25 cellular contexts compared by ENCODE assay signal in the genomic region with DNA sequence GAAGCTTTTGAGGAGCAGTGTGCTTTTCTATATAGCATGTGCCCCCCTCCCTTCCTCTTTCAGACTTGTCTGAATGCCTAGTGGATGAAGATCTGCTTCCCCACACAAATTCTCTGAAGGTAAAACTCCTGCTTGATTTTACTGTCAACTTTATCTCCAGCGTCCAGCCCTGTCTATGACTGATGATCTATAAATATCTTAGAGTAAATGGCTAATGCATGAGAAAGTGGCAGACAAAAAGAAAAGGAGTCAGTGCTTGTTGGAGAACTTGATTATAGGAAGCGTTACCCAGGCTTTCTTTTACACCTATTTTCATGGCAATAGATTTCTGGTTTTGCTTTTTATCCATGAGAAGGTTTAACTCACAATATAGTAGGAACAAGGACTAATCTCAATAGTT.
DNase-seq lines count a peak whose midpoint lies in the region; ATAC-seq and TF ChIP-seq lines count a peak whose summit lies in the region.
"Had no signal": no experiment of that assay in that cellular context is flagged by ENCODE, and none has a peak within 500 bp of the region (broad histone marks: within the 10 kb centered on the region; RNA-seq: fewer than 3 reads in every experiment).

No MANE protein-coding gene starts in this region.

- H3K27ac ChIP-seq in heart left ventricle (no peak overlapping the region), left ventricle myocardium inferior (replicated peaks) (no peak overlapping the region), esophagus squamous epithelium (peak overlapping the region in 3 of 4 donors; percentile 24 to 63 (median 38)), tibial nerve (no peak overlapping the region)
- H3K27ac ChIP-seq: 22Rv1, RWPE1, SK-N-MC had no signal

- DNase-seq in DMS53 (lab: John Stamatoyannopoulos, UW) (peak; percentile 64), DMS53 treated with DMSO at 0.1 percent for 48 hours (lab: John Stamatoyannopoulos, UW; ENCODE audit: unreplicated experiment) (no peak), heart left ventricle (no peak), left ventricle myocardium inferior (no peak), esophagus squamous epithelium (lab: John Stamatoyannopoulos, UW) (no peak), tibial nerve (ENCODE audit: low spot score in 2 of 2) (no peak)
- DNase-seq in activated naive CD4-positive, alpha-beta T cell treated with Interleukin-2 at 50 U/mL for 16 hours = no peak
- DNase-seq: ACHN; BE2C; CD8-positive, alpha-beta memory T cell; H9; HFFc6; IMR-90; KG1; MM.1S; NCI-H1694 treated with DMSO at 0.1 percent for 48 hours; NCI-H446; NCI-H524 treated with DMSO at 0.1 percent for 48 hours; SIG-M5 had no signal

- intact Hi-C loops in heart left ventricle (cut with DNase I) = no loop called here
- intact Hi-C loops in left ventricle myocardium inferior (cut with micrococcal nuclease) = no loop called here
- intact Hi-C loops in esophagus squamous epithelium (cut with DNase I) = no loop called here

- H3K4me1 ChIP-seq in heart left ventricle = peaks cover 0 to 2% (median 0%) of the 10 kb centered on the region in 12 donors
- H3K4me1 ChIP-seq in left ventricle myocardium inferior = peaks cover 6% of the 10 kb centered on the region
- H3K4me1 ChIP-seq in esophagus squamous epithelium = peaks cover 0 to 26% (median 4%) of the 10 kb centered on the region in 3 donors
- no peaks in the 10 kb centered on the region for H3K4me1 ChIP-seq in tibial nerve
- H3K4me1 ChIP-seq: BE2C had no signal

- H3K36me3 ChIP-seq in heart left ventricle (no peaks in the 10 kb centered on the region), left ventricle myocardium inferior (no peaks in the 10 kb centered on the region), esophagus squamous epithelium (no peaks in the 10 kb centered on the region), tibial nerve (no peaks in the 10 kb centered on the region)
- H3K36me3 ChIP-seq: BE2C had no signal

- no peak overlapping the region for H3K4me3 ChIP-seq in heart left ventricle
- H3K4me3 ChIP-seq in left ventricle myocardium inferior = no peak overlapping the region
- H3K4me3 ChIP-seq in esophagus squamous epithelium = no peak overlapping the region
- H3K4me3 ChIP-seq in tibial nerve = no peak overlapping the region
- H3K4me3 ChIP-seq: GM23338, SK-N-MC had no signal

- no peak for TF ChIP-seq EP300 in tibial nerve (IDR thresholded peaks at IDR 0.05)

- ATAC-seq in heart left ventricle = peak in 3 of 4 donors; percentile 36 to 75 (median 49)
- ATAC-seq in HG03342 (IDR thresholded peaks at IDR 0.05; ENCODE audit: unreplicated experiment) = no peak
- ATAC-seq: GM23338, Panc1 had no signal

- no peaks in the 10 kb centered on the region for H3K9me3 ChIP-seq in heart left ventricle
- no peaks in the 10 kb centered on the region for H3K9me3 ChIP-seq in left ventricle myocardium inferior (replicated peaks)
- no peaks in the 10 kb centered on the region for H3K9me3 ChIP-seq in esophagus squamous epithelium
- no peaks in the 10 kb centered on the region for H3K9me3 ChIP-seq in tibial nerve
- H3K9me3 ChIP-seq: BE2C had no signal

- TF ChIP-seq POLR2A in heart left ventricle (IDR thresholded peaks at IDR 0.05) = no peak
- no peak for TF ChIP-seq POLR2A in esophagus squamous epithelium (IDR thresholded peaks at IDR 0.05)
- no peak for TF ChIP-seq POLR2A in tibial nerve (IDR thresholded peaks at IDR 0.05)

- WGBS in heart left ventricle, 4 donors = 32 to 50% (median 46%) methylated on average over 2 of the region's 2 CpGs
- WGBS in esophagus squamous epithelium, 2 donors = 59 to 69% methylated on average over 2 of the region's 2 CpGs
- 80 to 86% methylated on average over 2 of the region's 2 CpGs for WGBS in tibial nerve, 2 donors

- TF ChIP-seq CTCF in heart left ventricle (IDR thresholded peaks at IDR 0.05) (no peak), left ventricle myocardium inferior (IDR thresholded peaks at IDR 0.05; ENCODE audit: borderline replicate concordance) (no peak), esophagus squamous epithelium (IDR thresholded peaks at IDR 0.05) (no peak), tibial nerve (IDR thresholded peaks at IDR 0.05) (no peak)

- H3K27me3 ChIP-seq in heart left ventricle (no peaks in the 10 kb centered on the region), left ventricle myocardium inferior (ENCODE audit: low read depth) (no peaks in the 10 kb centered on the region), esophagus squamous epithelium (no peaks in the 10 kb centered on the region), tibial nerve (no peaks in the 10 kb centered on the region)
- H3K27me3 ChIP-seq: BE2C had no signal

Comparison
In these comparisons a context has a peak if more than half of its experiments do, and no peak if none do; other contexts are left out.
1. H3K27ac ChIP-seq: peak in esophagus squamous epithelium (3 of 4); none in heart left ventricle (0 of 12), left ventricle myocardium inferior (single experiment) and tibial nerve (0 of 4).